ENCODE assay signal across 1 cellular context in genomic region chr17:40551874-40552768, GRCh38.
TF ChIP-seq lines count a peak whose summit lies in the region.

No MANE protein-coding gene starts in this region.

TF ChIP-seq in HepG2, 621 proteins besides CTCF, POLR2A, EP300 and RAD21 (continued from another document and continues in another):
- TF ChIP-seq FOSL1 (CRISPR knock-in tag; IDR thresholded peaks at IDR 0.05; ENCODE audit: borderline replicate concordance): peak; percentile 83; the same call in 1 of the 2 replicates
- peak; percentile 48; the same call in 1 of the 2 replicates for TF ChIP-seq ZNF232 (CRISPR knock-in tag; IDR thresholded peaks at IDR 0.05; ENCODE audit: borderline replicate concordance)
- peak; percentile 60 for TF ChIP-seq CEBPG (CRISPR knock-in tag; IDR thresholded peaks at IDR 0.05)
- no peak for TF ChIP-seq HMGA1 (CRISPR knock-in tag; conservative IDR thresholded peaks at IDR 0.05)
- no peak for TF ChIP-seq DMTF1 (CRISPR knock-in tag; IDR thresholded peaks at IDR 0.05)
- 0 out of 2 replicates have a peak, but pooled peaks have one; percentile 79 for TF ChIP-seq CSRNP1 (CRISPR knock-in tag; IDR thresholded peaks at IDR 0.05)
- no peak for TF ChIP-seq ZBTB40 (IDR thresholded peaks at IDR 0.05)
- TF ChIP-seq ZBTB40 (CRISPR knock-in tag; IDR thresholded peaks at IDR 0.05): no peak; the same call in none of the 2 replicates
- TF ChIP-seq POLR2G (IDR thresholded peaks at IDR 0.05; ENCODE audit: low read depth, low read length): no peak
- TF ChIP-seq REXO4 (CRISPR knock-in tag; IDR thresholded peaks at IDR 0.05; ENCODE audit: borderline replicate concordance): no peak
- peak; percentile 41; the same call in 1 of the 2 replicates for TF ChIP-seq KDM1A (CRISPR knock-in tag; IDR thresholded peaks at IDR 0.05)
- peak; percentile 82 for TF ChIP-seq ELF3 (CRISPR knock-in tag; IDR thresholded peaks at IDR 0.05)
- no peak for TF ChIP-seq ZHX1 (CRISPR knock-in tag; IDR thresholded peaks at IDR 0.05; ENCODE audit: low read depth)
- TF ChIP-seq ZNF354B (CRISPR knock-in tag; IDR thresholded peaks at IDR 0.05): peak; percentile 46; the same call in 1 of the 2 replicates
- TF ChIP-seq MYPOP (CRISPR knock-in tag; IDR thresholded peaks at IDR 0.05): no peak
- TF ChIP-seq HCFC1 (IDR thresholded peaks at IDR 0.05; ENCODE audit: low read depth, low read length): no peak
- peak; percentile 76; the same call in 1 of the 2 replicates for TF ChIP-seq ZNF317 (CRISPR knock-in tag; IDR thresholded peaks at IDR 0.05)
- no peak for TF ChIP-seq PREB (CRISPR knock-in tag; IDR thresholded peaks at IDR 0.05)
- no peak for TF ChIP-seq ZFP36L1 (CRISPR knock-in tag; IDR thresholded peaks at IDR 0.05)
- no peak for TF ChIP-seq ZNF24 (IDR thresholded peaks at IDR 0.05)
- no peak for TF ChIP-seq CEBPZ (IDR thresholded peaks at IDR 0.05; ENCODE audit: low read length)
- peak; percentile 66; the same call in 1 of the 2 replicates for TF ChIP-seq PPARG (CRISPR knock-in tag; conservative IDR thresholded peaks at IDR 0.05)
- TF ChIP-seq GATAD1 (CRISPR knock-in tag; IDR thresholded peaks at IDR 0.05): peak; percentile 71
- peak; percentile 71 for TF ChIP-seq FOXK1 (CRISPR knock-in tag; IDR thresholded peaks at IDR 0.05; ENCODE audit: borderline replicate concordance, low read depth)
- TF ChIP-seq ZBTB8A (CRISPR knock-in tag; IDR thresholded peaks at IDR 0.05; ENCODE audit: borderline replicate concordance, low read depth): no peak
- 0 out of 2 replicates have a peak, but pooled peaks have one; percentile 42 for TF ChIP-seq ZNF329 (CRISPR knock-in tag; IDR thresholded peaks at IDR 0.05; ENCODE audit: low read depth)
- TF ChIP-seq ZNF530 (CRISPR knock-in tag; IDR thresholded peaks at IDR 0.05; ENCODE audit: low read depth): no peak
- TF ChIP-seq ZNF180 (CRISPR knock-in tag; IDR thresholded peaks at IDR 0.05; ENCODE audit: borderline replicate concordance, low read depth): no peak
- TF ChIP-seq ZNF670 (CRISPR knock-in tag; IDR thresholded peaks at IDR 0.05; ENCODE audit: borderline replicate concordance): peak; percentile 45; the same call in 1 of the 2 replicates
- peak; percentile 95 for TF ChIP-seq MED1 (CRISPR knock-in tag; IDR thresholded peaks at IDR 0.05)
- TF ChIP-seq FOXO1 (CRISPR knock-in tag; IDR thresholded peaks at IDR 0.05): peak; percentile 86
- TF ChIP-seq ZNF136 (CRISPR knock-in tag; IDR thresholded peaks at IDR 0.05; ENCODE audit: low read depth): no peak
- TF ChIP-seq ZMAT3 (CRISPR knock-in tag; conservative IDR thresholded peaks at IDR 0.05): peak; percentile 78
- TF ChIP-seq FOXA3 (CRISPR knock-in tag; IDR thresholded peaks at IDR 0.05): peak; percentile 99
- TF ChIP-seq ZNF296 (CRISPR knock-in tag; conservative IDR thresholded peaks at IDR 0.05): peak; percentile 87
